In genomic region chrY:3003510-3003817, GRCh38 we compare ENCODE assay signal across 10 cellular contexts.
DNase-seq lines count a peak whose midpoint lies in the region; ATAC-seq and TF ChIP-seq lines count a peak whose summit lies in the region.
"Had no signal": no experiment of that assay in that cellular context is flagged by ENCODE, and none has a peak within 500 bp of the region (broad histone marks: within the 10 kb centered on the region; RNA-seq: fewer than 3 reads in every experiment).

No MANE protein-coding gene starts in this region.

- peak overlapping the region; percentile 82 for H3K27ac ChIP-seq in left ventricle myocardium inferior (replicated peaks)
- H3K27ac ChIP-seq in Karpas-422 (ENCODE audit: low read length), result no peak overlapping the region
- H3K27ac ChIP-seq in Peyer's patch, result peak overlapping the region in 2 of 4 donors; percentile 89 to 93
- H3K27ac ChIP-seq: colonic mucosa had no signal

- H3K9ac ChIP-seq in Karpas-422 (ENCODE audit: low read length), result no peak overlapping the region

- H3K4me3 Mint-ChIP-seq in T-helper 2 cell treated with Interferon-gamma antibody and Interleukin-4, amounts not matched to agents 5 μg/mL and 100 μg/mL, for 36 hours, result peak overlapping the region; percentile 83

- ATAC-seq in Right ventricle myocardium inferior, result peak; percentile 26

- no peak overlapping the region for H2AFZ ChIP-seq in Karpas-422 (ENCODE audit: low read length)

- H3K4me3 ChIP-seq in left ventricle myocardium inferior (peak overlapping the region; percentile 63), Karpas-422 (ENCODE audit: low read length) (no peak overlapping the region), Peyer's patch (peak overlapping the region in 2 of 4 donors; percentile 43 to 57)
- H3K4me3 ChIP-seq: colonic mucosa had no signal

- no peaks in the 10 kb centered on the region for H3K9me2 ChIP-seq in Karpas-422 (replicated peaks; ENCODE audit: insufficient read depth, low read length)

- H3K9me3 Mint-ChIP-seq in T-helper 2 cell treated with Interferon-gamma antibody and Interleukin-4, amounts not matched to agents 5 μg/mL and 100 μg/mL, for 36 hours, result no peaks in the 10 kb centered on the region

- H3K36me3 ChIP-seq in left ventricle myocardium inferior (no peaks in the 10 kb centered on the region), Karpas-422 (ENCODE audit: insufficient read depth, low read length) (no peaks in the 10 kb centered on the region), Peyer's patch (no peaks in the 10 kb centered on the region)
- H3K36me3 ChIP-seq: colonic mucosa had no signal

- H3K9me3 ChIP-seq in left ventricle myocardium inferior (replicated peaks) (no peaks in the 10 kb centered on the region), Karpas-422 (ENCODE audit: low read length) (no peaks in the 10 kb centered on the region), Peyer's patch (no peaks in the 10 kb centered on the region)
- H3K9me3 ChIP-seq: colonic mucosa had no signal

- H3K36me3 Mint-ChIP-seq in T-helper 2 cell treated with Interferon-gamma antibody and Interleukin-4, amounts not matched to agents 5 μg/mL and 100 μg/mL, for 36 hours (ENCODE audit: low read depth), result peaks cover 11% of the 10 kb centered on the region

- H3K27me3 Mint-ChIP-seq in T-helper 2 cell treated with Interferon-gamma antibody and Interleukin-4, amounts not matched to agents 5 μg/mL and 100 μg/mL, for 36 hours (ENCODE audit: low read depth), result no peaks in the 10 kb centered on the region

- no peaks in the 10 kb centered on the region for H3K27me3 ChIP-seq in left ventricle myocardium inferior (ENCODE audit: low read depth)
- no peaks in the 10 kb centered on the region for H3K27me3 ChIP-seq in Karpas-422 (ENCODE audit: low read length)
- no peaks in the 10 kb centered on the region for H3K27me3 ChIP-seq in Peyer's patch
- H3K27me3 ChIP-seq: colonic mucosa had no signal

- TF ChIP-seq CTCF in left ventricle myocardium inferior (IDR thresholded peaks at IDR 0.05; ENCODE audit: borderline replicate concordance), result no peak
- TF ChIP-seq CTCF in Peyer's patch (IDR thresholded peaks at IDR 0.05), result no peak

- H3K4me1 ChIP-seq in left ventricle myocardium inferior (peaks cover 9% of the 10 kb centered on the region), Karpas-422 (ENCODE audit: low read length) (no peaks in the 10 kb centered on the region), Peyer's patch (peaks cover 0 to 16% (median 0%) of the 10 kb centered on the region in 4 donors)
- H3K4me1 ChIP-seq: colonic mucosa had no signal

- no peaks in the 10 kb centered on the region for H4K20me1 ChIP-seq in Karpas-422 (ENCODE audit: insufficient read depth, low read depth, low read length)

- peak overlapping the region; percentile 89 for H3K27ac Mint-ChIP-seq in T-helper 2 cell treated with Interferon-gamma antibody and Interleukin-4, amounts not matched to agents 5 μg/mL and 100 μg/mL, for 36 hours

- DNase-seq in Right ventricle myocardium inferior (ENCODE audit: missing footprints) (no peak), cardiac septum (ENCODE audit: low spot score) (no peak), left ventricle myocardium inferior (no peak), Karpas-422 (no peak), Peyer's patch (no peak), NCI-H524 treated with DMSO at 0.1 percent for 48 hours (lab: John Stamatoyannopoulos, UW) (no peak), Ammon's horn (ENCODE audit: low spot score) (no peak)
- no peak for DNase-seq in T-helper 2 cell treated with Interferon-gamma antibody and Interleukin-4, amounts not matched to agents 5 μg/mL and 100 μg/mL, for 36 hours (ENCODE audit: low spot score)
- DNase-seq: colonic mucosa, NCI-H1092 treated with DMSO at 0.1 percent for 48 hours had no signal

- intact Hi-C loops in Right ventricle myocardium inferior (cut with DNase I), result no loop called here
- intact Hi-C loops in cardiac septum (cut with DNase I), result no loop called here
- intact Hi-C loops in left ventricle myocardium inferior (cut with micrococcal nuclease), result no loop called here

- no peak overlapping the region for H3K4me2 ChIP-seq in Karpas-422 (ENCODE audit: low read depth, low read length, poor library complexity, severe bottlenecking)

- no peaks in the 10 kb centered on the region for H3K79me2 ChIP-seq in Karpas-422 (ENCODE audit: low read length)

- peaks cover 39% of the 10 kb centered on the region for H3K4me1 Mint-ChIP-seq in T-helper 2 cell treated with Interferon-gamma antibody and Interleukin-4, amounts not matched to agents 5 μg/mL and 100 μg/mL, for 36 hours (ENCODE audit: low read depth)

- TF ChIP-seq POLR2A in Peyer's patch (IDR thresholded peaks at IDR 0.05), result no peak
